Comparison of ENCODE assay signal across 10 cellular contexts in the genomic region with DNA sequence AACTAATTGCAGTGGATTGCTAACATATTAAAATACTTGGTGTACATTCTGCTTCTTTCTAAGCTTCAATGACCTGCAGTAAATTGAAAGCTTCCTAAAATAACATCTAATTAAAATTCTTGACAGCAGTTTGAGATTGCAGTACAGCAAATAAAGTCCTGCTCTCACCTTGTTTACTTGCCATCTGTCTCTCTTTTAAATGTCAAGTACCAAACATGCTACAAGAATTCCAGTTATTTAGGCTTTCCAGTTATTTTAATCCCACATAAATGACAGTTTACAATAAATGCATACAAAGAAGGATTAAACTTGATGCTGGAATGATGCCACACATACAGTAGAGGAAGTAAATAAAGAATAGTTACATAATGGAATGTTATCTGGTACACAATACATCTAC. TPM values are rescaled to one million over a fixed set of nuclear protein-coding genes. Genes with fewer than 3 reads are reported as not detected.
DNase-seq lines count a peak whose midpoint lies in the region; ATAC-seq, FAIRE-seq and TF ChIP-seq lines count a peak whose summit lies in the region.
"Had no signal": no experiment of that assay in that cellular context is flagged by ENCODE, and none has a peak within 500 bp of the region (broad histone marks: within the 10 kb centered on the region; RNA-seq: fewer than 3 reads in every experiment).

No MANE protein-coding gene starts in this region.

- H3K27ac ChIP-seq in IMR-90 (ENCODE audit: insufficient read depth, low read length) (no peak overlapping the region), astrocyte (ENCODE audit: low read depth, low read length) (peak overlapping the region; percentile 51), osteoblast (ENCODE audit: low read depth, low read length) (peak overlapping the region; percentile 72)
- H3K27ac ChIP-seq: BLaER1 treated with 17β-estradiol and CSF1 and Interleukin-3, amounts not matched to agents 10 nM and 100 nM had no signal

- H3K56ac ChIP-seq in IMR-90 (ENCODE audit: extremely low read depth, insufficient read depth, low read length) = no peak overlapping the region

- H3K79me2 ChIP-seq in astrocyte (ENCODE audit: insufficient read depth, low read length) (peaks cover 39% of the 10 kb centered on the region), osteoblast (ENCODE audit: insufficient read depth, low read length) (peaks cover 83% of the 10 kb centered on the region)

- POLR2A ChIA-PET in activated CD4-positive, alpha-beta T cell treated with anti-CD3 and anti-CD28 coated beads, Interleukin-2, amount 10 ng/mL, durations not matched to agents 7 days and 5 days (lab: Charles Lee) = no interaction called here
- POLR2A ChIA-PET in IMR-90 (lab: Charles Lee; ENCODE audit: unreplicated experiment) = no interaction called here

- H3K23ac ChIP-seq in IMR-90 (ENCODE audit: low read depth, low read length) = peak overlapping the region; percentile 40; the same call in 1 of the 2 replicates

- peaks cover 7% of the 10 kb centered on the region for H3K4me1 ChIP-seq in IMR-90 (ENCODE audit: control insufficient read depth, insufficient read depth, low read length)
- H3K4me1 ChIP-seq in astrocyte (ENCODE audit: insufficient read depth, low read length) = peaks cover 25% of the 10 kb centered on the region
- H3K4me1 ChIP-seq in osteoblast (ENCODE audit: insufficient read depth, low read length) = peaks cover 49% of the 10 kb centered on the region

- H3K4ac ChIP-seq in IMR-90 (ENCODE audit: low read depth, low read length) = peak overlapping the region; percentile 50; the same call in 1 of the 2 replicates

- TF ChIP-seq POLR2A in IMR-90 (IDR thresholded peaks at IDR 0.05; ENCODE audit: low read depth, low read length) = no peak

- H2AFZ ChIP-seq in IMR-90 (replicated peaks; ENCODE audit: low read length, poor library complexity) = no peak overlapping the region
- H2AFZ ChIP-seq in astrocyte (ENCODE audit: low read depth, low read length) = no peak overlapping the region
- H2AFZ ChIP-seq in osteoblast (ENCODE audit: low read length) = no peak overlapping the region

- H3K9me1 ChIP-seq in IMR-90 (ENCODE audit: insufficient read depth, low read length) = no peaks in the 10 kb centered on the region

- dilution Hi-C loops in IMR-90 (cut with HindIII; ENCODE audit: low sequenced_read_pairs, unreplicated experiment) = no loop called here

- 0 out of 2 replicates have a peak, but pooled peaks cover 3% of the 10 kb centered on the region for H4K20me1 ChIP-seq in IMR-90 (ENCODE audit: insufficient read depth, low read length)
- H4K20me1 ChIP-seq in astrocyte (ENCODE audit: insufficient read depth, low read length) = no peaks in the 10 kb centered on the region
- peaks cover 5% of the 10 kb centered on the region for H4K20me1 ChIP-seq in osteoblast (ENCODE audit: insufficient read depth, low read length)

- H4K8ac ChIP-seq in IMR-90 (ENCODE audit: low read depth in 2 of 2, low read length in 2 of 2) = no peak overlapping the region

- FAIRE-seq in astrocyte (lab: Jason Lieb, UNC) = peak; percentile 82

- intact Hi-C loops in IMR-90 (cut with micrococcal nuclease) = loop anchor here (10.0 kb wide), 1 partner anchor 281 kb away; no protein-coding TSS in a partner anchor

- no peak overlapping the region for H4K91ac ChIP-seq in IMR-90 (ENCODE audit: insufficient read depth, low read depth, low read length)

- H3K27ac Mint-ChIP-seq in activated CD4-positive, alpha-beta T cell treated with anti-CD3 and anti-CD28 coated beads, Interleukin-2, amount 10 ng/mL, durations not matched to agents 7 days and 5 days = peak overlapping the region; percentile 16
- no peak overlapping the region for H3K27ac Mint-ChIP-seq in astrocyte (ENCODE audit: unreplicated experiment)

- H3K9me3 Mint-ChIP-seq in activated CD4-positive, alpha-beta T cell treated with anti-CD3 and anti-CD28 coated beads, Interleukin-2, amount 10 ng/mL, durations not matched to agents 7 days and 5 days = peaks cover 11% of the 10 kb centered on the region
- H3K9me3 Mint-ChIP-seq in astrocyte (ENCODE audit: unreplicated experiment) = no peaks in the 10 kb centered on the region

- no peak overlapping the region for H4K5ac ChIP-seq in IMR-90 (ENCODE audit: low read depth, low read length)

- H3K27me3 Mint-ChIP-seq in activated CD4-positive, alpha-beta T cell treated with anti-CD3 and anti-CD28 coated beads, Interleukin-2, amount 10 ng/mL, durations not matched to agents 7 days and 5 days = no peaks in the 10 kb centered on the region
- H3K27me3 Mint-ChIP-seq in astrocyte (ENCODE audit: low read depth, unreplicated experiment) = no peaks in the 10 kb centered on the region

- H2BK5ac ChIP-seq in IMR-90 (ENCODE audit: low read depth, low read length, poor library complexity, severe bottlenecking) = peak overlapping the region; percentile 72

- DNase-seq in activated CD4-positive, alpha-beta T cell treated with anti-CD3 and anti-CD28 coated beads, Interleukin-2, amount 10 ng/mL, durations not matched to agents 7 days and 5 days = no peak
- no peak for DNase-seq in activated CD4-positive, alpha-beta T cell treated with anti-CD3 and anti-CD28 coated beads for 4 hours
- DNase-seq in IMR-90 = no peak
- DNase-seq in astrocyte (ENCODE audit: low read depth) = no peak
- no peak for DNase-seq in osteoblast (ENCODE audit: insufficient read length, low spot score, missing footprints)
- no peak for DNase-seq in T1000 (lab: John Stamatoyannopoulos, UW)
- no peak for DNase-seq in activated CD8-positive, alpha-beta memory T cell treated with anti-CD3 and anti-CD28 coated beads, Interleukin-2, amount 50 U/mL, for 4 hours
- DNase-seq: MG63 had no signal

- H3K18ac ChIP-seq in IMR-90 (ENCODE audit: low read depth, low read length) = no peak overlapping the region

- no TSS peak for BruUV-seq in IMR-90 (replicated peaks; lab: Mats Ljungman, UMichigan)

- CTCF ChIA-PET in activated CD4-positive, alpha-beta T cell treated with anti-CD3 and anti-CD28 coated beads, Interleukin-2, amount 10 ng/mL, durations not matched to agents 7 days and 5 days (lab: Charles Lee) = interaction anchor here (0.6 to 1.7 kb wide), 2 partner anchors 52 to 365 kb away, joined by 3 read pairs; no protein-coding TSS in a partner anchor
- CTCF ChIA-PET in IMR-90 (lab: Yijun Ruan, JAX) = interaction anchor here (0.5 kb wide), 1 partner anchor 10 kb away, joined by 3 read pairs; no protein-coding TSS in a partner anchor

- H3K4me3 ChIP-seq in IMR-90 (ENCODE audit: insufficient read depth, low read depth, low read length) (no peak overlapping the region), astrocyte (ENCODE audit: insufficient read depth, low read depth, low read length) (no peak overlapping the region), osteoblast (ENCODE audit: insufficient read depth, low read length) (no peak overlapping the region)
- H3K4me3 ChIP-seq: BLaER1 treated with 17β-estradiol and CSF1 and Interleukin-3, amounts not matched to agents 10 nM and 100 nM; MG63 had no signal

- no peak overlapping the region for H2AK5ac ChIP-seq in IMR-90 (ENCODE audit: low read depth, low read length)

- no peak for ATAC-seq in IMR-90 (ENCODE audit: low read depth)
- ATAC-seq in HG02588 (IDR thresholded peaks at IDR 0.05; ENCODE audit: unreplicated experiment) = no peak

- no peak overlapping the region for H2AK9ac ChIP-seq in IMR-90 (replicated peaks; ENCODE audit: low read depth, low read length, poor library complexity)

- peaks cover 69% of the 10 kb centered on the region for H3K36me3 Mint-ChIP-seq in activated CD4-positive, alpha-beta T cell treated with anti-CD3 and anti-CD28 coated beads, Interleukin-2, amount 10 ng/mL, durations not matched to agents 7 days and 5 days (ENCODE audit: low read depth)
- peaks cover 5% of the 10 kb centered on the region for H3K36me3 Mint-ChIP-seq in astrocyte (ENCODE audit: low read depth, unreplicated experiment)

- H3K36me3 ChIP-seq in IMR-90 (ENCODE audit: control insufficient read depth, insufficient read depth, low read length) = no peaks in the 10 kb centered on the region
- peaks cover 8% of the 10 kb centered on the region for H3K36me3 ChIP-seq in astrocyte (ENCODE audit: insufficient read depth, low read length)
- peaks cover 32% of the 10 kb centered on the region for H3K36me3 ChIP-seq in osteoblast (ENCODE audit: insufficient read depth, low read length)

- H3K79me1 ChIP-seq in IMR-90 (ENCODE audit: low read depth in 1 of 2, low read length in 2 of 2) = peaks cover 2 to 21% of the 10 kb centered on the region in 2 experiments; a peak in 2 of 4 replicates

- no peak overlapping the region for H3K14ac ChIP-seq in IMR-90 (replicated peaks; ENCODE audit: low read depth, low read length)

- H2BK15ac ChIP-seq in IMR-90 (ENCODE audit: low read depth, low read length) = no peak overlapping the region

- H3K27me3 ChIP-seq in IMR-90 (ENCODE audit: control insufficient read depth, insufficient read depth, low read length) (no peaks in the 10 kb centered on the region), astrocyte (ENCODE audit: insufficient read depth, low read length) (no peaks in the 10 kb centered on the region), osteoblast (ENCODE audit: insufficient read depth, low read length) (no peaks in the 10 kb centered on the region)
- H3K27me3 ChIP-seq: BLaER1 treated with 17β-estradiol and CSF1 and Interleukin-3, amounts not matched to agents 10 nM and 100 nM; MG63 had no signal

- TF ChIP-seq CTCF in IMR-90 (conservative IDR thresholded peaks at IDR 0.05; ENCODE audit: low read depth, low read length) = no peak
- no peak for TF ChIP-seq CTCF in astrocyte (IDR thresholded peaks at IDR 0.05; ENCODE audit: insufficient read depth, low read depth, low read length)
- no peak for TF ChIP-seq CTCF in osteoblast (IDR thresholded peaks at IDR 0.05; ENCODE audit: extremely low read depth, low read depth, low read length)

- no peak for TF ChIP-seq RAD21 in IMR-90 (IDR thresholded peaks at IDR 0.05; ENCODE audit: low read length)

- H3K9me3 ChIP-seq in IMR-90 (ENCODE audit: control insufficient read depth, insufficient read depth, low read length) (no peaks in the 10 kb centered on the region), astrocyte (ENCODE audit: insufficient read depth, low read depth, low read length) (no peaks in the 10 kb centered on the region), osteoblast (ENCODE audit: low read depth, low read length) (no peaks in the 10 kb centered on the region)
- H3K9me3 ChIP-seq: BLaER1 treated with 17β-estradiol and CSF1 and Interleukin-3, amounts not matched to agents 10 nM and 100 nM; MG63 had no signal

- H3K9ac ChIP-seq in IMR-90 (ENCODE audit: low read depth, low read length) (no peak overlapping the region), astrocyte (ENCODE audit: low read length) (no peak overlapping the region)
- H3K9ac ChIP-seq: BLaER1 treated with 17β-estradiol and CSF1 and Interleukin-3, amounts not matched to agents 10 nM and 100 nM had no signal

- peak overlapping the region; percentile 63; the same call in 1 of the 2 replicates for H2BK20ac ChIP-seq in IMR-90 (ENCODE audit: low read depth, low read length)

- no peak overlapping the region for H2BK120ac ChIP-seq in IMR-90 (ENCODE audit: low read depth, low read length)

- peak overlapping the region; percentile 48 for H3K4me2 ChIP-seq in IMR-90 (ENCODE audit: low read depth, low read length)
- H3K4me2 ChIP-seq in astrocyte (ENCODE audit: low read length) = peak overlapping the region; percentile 70
- H3K4me2 ChIP-seq in osteoblast (ENCODE audit: insufficient read depth, low read length) = no peak overlapping the region
- H3K4me2 ChIP-seq: BLaER1 treated with 17β-estradiol and CSF1 and Interleukin-3, amounts not matched to agents 10 nM and 100 nM had no signal

- peak overlapping the region; percentile 0 for H3K4me3 Mint-ChIP-seq in activated CD4-positive, alpha-beta T cell treated with anti-CD3 and anti-CD28 coated beads, Interleukin-2, amount 10 ng/mL, durations not matched to agents 7 days and 5 days
- H3K4me3 Mint-ChIP-seq in astrocyte (ENCODE audit: unreplicated experiment) = no peak overlapping the region

- in situ Hi-C loops in IMR-90 (cut with MboI; ENCODE audit: low sequenced_read_pairs) = no loop called here

- peaks cover 75% of the 10 kb centered on the region for H3K4me1 Mint-ChIP-seq in activated CD4-positive, alpha-beta T cell treated with anti-CD3 and anti-CD28 coated beads, Interleukin-2, amount 10 ng/mL, durations not matched to agents 7 days and 5 days
- peaks cover 28% of the 10 kb centered on the region for H3K4me1 Mint-ChIP-seq in astrocyte (ENCODE audit: low read depth, unreplicated experiment)

RNA-seq across cellular contexts. Expression of gene CBLB, which starts 33.2 kb away (rescaled TPM):
- total RNA-seq in activated CD4-positive, alpha-beta T cell treated with anti-CD3 and anti-CD28 coated beads, Interleukin-2, amount 10 ng/mL, durations not matched to agents 7 days and 5 days = 100 to 1,000 TPM; 115 to 148 TPM
- 20.1 and 28.6 TPM in 2 replicates for total RNA-seq in IMR-90 (2012; rRNA removed)
- polyA plus RNA-seq in IMR-90 (2012; rRNA removed) = 10.1 and 10.2 TPM in 2 replicates
- polyA plus RNA-seq in IMR-90 (2012; cell fraction: cytosol; rRNA removed) = 2.7 and 5.9 TPM in 2 replicates
- 7.1 and 45.1 TPM in 2 replicates for polyA plus RNA-seq in IMR-90 (2012; cell fraction: nucleus; rRNA removed; ENCODE audit: low replicate concordance)
- total RNA-seq in astrocyte = 45.9 and 48.0 TPM in 2 replicates
- total RNA-seq in osteoblast = 108 and 128 TPM in 2 replicates
